Comparison of ENCODE assay signal across 1 cellular context in the genomic region with DNA sequence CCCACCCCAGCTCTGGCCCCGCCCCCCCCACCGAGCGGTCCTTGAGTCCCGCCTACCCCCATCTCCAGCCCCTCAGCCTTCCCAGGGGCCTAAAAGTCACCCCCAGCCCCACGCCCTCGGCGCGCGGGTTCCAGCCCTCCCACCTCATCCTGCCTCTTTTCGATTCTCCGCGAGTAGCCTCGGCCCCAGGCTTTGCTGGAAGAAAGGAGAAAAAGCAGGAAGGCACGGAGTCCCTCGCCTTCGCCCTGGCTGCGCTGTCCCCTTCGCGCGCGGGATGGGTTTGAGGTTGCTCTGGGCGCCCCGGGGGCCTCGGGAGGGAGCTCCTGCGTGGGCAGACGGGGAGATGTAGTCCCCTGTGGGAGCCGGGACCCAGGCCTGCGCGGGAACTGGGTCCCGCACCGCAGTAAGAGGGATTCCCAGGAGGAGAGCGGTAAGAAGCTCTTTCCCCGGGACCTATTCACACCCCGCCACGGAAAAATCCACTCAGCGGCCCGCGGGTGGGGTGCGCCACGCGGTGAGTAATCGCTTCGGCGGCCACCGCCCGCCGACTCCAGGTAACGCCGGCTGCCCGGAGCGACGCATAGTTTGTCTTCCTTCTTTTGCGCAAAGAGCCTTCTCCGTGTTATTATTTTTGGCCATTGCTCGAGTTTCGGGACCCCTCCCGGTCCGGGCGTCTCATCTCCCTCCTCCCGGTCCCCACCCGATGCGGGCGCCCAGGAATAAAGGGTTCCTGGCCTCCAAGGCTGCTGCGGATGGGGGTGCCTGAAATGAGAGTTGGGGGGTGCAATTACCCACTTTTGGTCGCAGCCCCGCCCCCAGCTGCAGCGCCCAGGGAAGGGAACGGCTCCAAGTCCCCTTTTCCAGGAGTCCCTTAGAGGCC.
TF ChIP-seq lines count a peak whose summit lies in the region.

No MANE protein-coding gene starts in this region.

TF ChIP-seq in HEK293, 187 proteins besides CTCF, POLR2A, EP300 and RAD21 (continued from another document and continues in another):
- TF ChIP-seq, protein P1, sequence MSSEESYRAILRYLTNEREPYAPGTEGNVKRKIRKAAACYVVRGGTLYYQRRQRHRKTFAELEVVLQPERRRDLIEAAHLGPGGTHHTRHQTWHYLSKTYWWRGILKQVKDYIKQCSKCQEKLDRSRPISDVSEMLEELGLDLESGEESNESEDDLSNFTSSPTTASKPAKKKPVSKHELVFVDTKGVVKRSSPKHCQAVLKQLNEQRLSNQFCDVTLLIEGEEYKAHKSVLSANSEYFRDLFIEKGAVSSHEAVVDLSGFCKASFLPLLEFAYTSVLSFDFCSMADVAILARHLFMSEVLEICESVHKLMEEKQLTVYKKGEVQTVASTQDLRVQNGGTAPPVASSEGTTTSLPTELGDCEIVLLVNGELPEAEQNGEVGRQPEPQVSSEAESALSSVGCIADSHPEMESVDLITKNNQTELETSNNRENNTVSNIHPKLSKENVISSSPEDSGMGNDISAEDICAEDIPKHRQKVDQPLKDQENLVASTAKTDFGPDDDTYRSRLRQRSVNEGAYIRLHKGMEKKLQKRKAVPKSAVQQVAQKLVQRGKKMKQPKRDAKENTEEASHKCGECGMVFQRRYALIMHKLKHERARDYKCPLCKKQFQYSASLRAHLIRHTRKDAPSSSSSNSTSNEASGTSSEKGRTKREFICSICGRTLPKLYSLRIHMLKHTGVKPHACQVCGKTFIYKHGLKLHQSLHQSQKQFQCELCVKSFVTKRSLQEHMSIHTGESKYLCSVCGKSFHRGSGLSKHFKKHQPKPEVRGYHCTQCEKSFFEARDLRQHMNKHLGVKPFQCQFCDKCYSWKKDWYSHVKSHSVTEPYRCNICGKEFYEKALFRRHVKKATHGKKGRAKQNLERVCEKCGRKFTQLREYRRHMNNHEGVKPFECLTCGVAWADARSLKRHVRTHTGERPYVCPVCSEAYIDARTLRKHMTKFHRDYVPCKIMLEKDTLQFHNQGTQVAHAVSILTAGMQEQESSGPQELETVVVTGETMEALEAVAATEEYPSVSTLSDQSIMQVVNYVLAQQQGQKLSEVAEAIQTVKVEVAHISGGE (tag by site-specific recombination; conservative IDR thresholded peaks at IDR 0.05; ENCODE audit: low read depth), result 0 out of 2 replicates have a peak, but pooled peaks have one; percentile 5
- no peak for TF ChIP-seq ZNF140 (tag by site-specific recombination; IDR thresholded peaks at IDR 0.05)
- TF ChIP-seq, protein P2, sequence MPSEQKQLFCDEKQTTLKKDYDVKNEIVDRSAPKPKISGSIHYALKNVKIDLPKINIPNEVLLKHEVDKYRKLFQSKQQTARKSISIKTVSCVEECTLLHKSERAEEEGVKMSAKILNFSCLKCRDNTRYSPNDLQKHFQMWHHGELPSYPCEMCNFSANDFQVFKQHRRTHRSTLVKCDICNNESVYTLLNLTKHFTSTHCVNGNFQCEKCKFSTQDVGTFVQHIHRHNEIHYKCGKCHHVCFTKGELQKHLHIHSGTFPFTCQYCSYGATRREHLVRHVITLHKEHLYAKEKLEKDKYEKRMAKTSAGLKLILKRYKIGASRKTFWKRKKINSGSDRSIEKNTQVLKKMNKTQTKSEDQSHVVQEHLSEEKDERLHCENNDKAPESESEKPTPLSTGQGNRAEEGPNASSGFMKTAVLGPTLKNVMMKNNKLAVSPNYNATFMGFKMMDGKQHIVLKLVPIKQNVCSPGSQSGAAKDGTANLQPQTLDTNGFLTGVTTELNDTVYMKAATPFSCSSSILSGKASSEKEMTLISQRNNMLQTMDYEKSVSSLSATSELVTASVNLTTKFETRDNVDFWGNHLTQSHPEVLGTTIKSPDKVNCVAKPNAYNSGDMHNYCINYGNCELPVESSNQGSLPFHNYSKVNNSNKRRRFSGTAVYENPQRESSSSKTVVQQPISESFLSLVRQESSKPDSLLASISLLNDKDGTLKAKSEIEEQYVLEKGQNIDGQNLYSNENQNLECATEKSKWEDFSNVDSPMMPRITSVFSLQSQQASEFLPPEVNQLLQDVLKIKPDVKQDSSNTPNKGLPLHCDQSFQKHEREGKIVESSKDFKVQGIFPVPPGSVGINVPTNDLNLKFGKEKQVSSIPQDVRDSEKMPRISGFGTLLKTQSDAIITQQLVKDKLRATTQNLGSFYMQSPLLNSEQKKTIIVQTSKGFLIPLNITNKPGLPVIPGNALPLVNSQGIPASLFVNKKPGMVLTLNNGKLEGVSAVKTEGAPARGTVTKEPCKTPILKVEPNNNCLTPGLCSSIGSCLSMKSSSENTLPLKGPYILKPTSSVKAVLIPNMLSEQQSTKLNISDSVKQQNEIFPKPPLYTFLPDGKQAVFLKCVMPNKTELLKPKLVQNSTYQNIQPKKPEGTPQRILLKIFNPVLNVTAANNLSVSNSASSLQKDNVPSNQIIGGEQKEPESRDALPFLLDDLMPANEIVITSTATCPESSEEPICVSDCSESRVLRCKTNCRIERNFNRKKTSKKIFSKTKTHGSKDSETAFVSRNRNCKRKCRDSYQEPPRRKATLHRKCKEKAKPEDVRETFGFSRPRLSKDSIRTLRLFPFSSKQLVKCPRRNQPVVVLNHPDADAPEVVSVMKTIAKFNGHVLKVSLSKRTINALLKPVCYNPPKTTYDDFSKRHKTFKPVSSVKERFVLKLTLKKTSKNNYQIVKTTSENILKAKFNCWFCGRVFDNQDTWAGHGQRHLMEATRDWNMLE (tag by site-specific recombination; conservative IDR thresholded peaks at IDR 0.05; ENCODE audit: low read depth), result no peak
- TF ChIP-seq ZNF623 (tag by site-specific recombination; IDR thresholded peaks at IDR 0.05), result no peak
- 0 out of 2 replicates have a peak, but pooled peaks have one; percentile 4 for TF ChIP-seq ZNF398 (tag by site-specific recombination; IDR thresholded peaks at IDR 0.05)
- TF ChIP-seq MZF1 (tag by site-specific recombination; IDR thresholded peaks at IDR 0.05; ENCODE audit: borderline replicate concordance), result no peak
- TF ChIP-seq, protein P3, sequence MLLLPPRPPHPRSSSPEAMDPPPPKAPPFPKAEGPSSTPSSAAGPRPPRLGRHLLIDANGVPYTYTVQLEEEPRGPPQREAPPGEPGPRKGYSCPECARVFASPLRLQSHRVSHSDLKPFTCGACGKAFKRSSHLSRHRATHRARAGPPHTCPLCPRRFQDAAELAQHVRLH (tag by site-specific recombination; IDR thresholded peaks at IDR 0.05), result no peak
- TF ChIP-seq, protein P4, sequence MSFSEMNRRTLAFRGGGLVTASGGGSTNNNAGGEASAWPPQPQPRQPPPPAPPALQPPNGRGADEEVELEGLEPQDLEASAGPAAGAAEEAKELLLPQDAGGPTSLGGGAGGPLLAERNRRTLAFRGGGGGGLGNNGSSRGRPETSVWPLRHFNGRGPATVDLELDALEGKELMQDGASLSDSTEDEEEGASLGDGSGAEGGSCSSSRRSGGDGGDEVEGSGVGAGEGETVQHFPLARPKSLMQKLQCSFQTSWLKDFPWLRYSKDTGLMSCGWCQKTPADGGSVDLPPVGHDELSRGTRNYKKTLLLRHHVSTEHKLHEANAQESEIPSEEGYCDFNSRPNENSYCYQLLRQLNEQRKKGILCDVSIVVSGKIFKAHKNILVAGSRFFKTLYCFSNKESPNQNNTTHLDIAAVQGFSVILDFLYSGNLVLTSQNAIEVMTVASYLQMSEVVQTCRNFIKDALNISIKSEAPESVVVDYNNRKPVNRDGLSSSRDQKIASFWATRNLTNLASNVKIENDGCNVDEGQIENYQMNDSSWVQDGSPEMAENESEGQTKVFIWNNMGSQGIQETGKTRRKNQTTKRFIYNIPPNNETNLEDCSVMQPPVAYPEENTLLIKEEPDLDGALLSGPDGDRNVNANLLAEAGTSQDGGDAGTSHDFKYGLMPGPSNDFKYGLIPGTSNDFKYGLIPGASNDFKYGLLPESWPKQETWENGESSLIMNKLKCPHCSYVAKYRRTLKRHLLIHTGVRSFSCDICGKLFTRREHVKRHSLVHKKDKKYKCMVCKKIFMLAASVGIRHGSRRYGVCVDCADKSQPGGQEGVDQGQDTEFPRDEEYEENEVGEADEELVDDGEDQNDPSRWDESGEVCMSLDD (tag by site-specific recombination; IDR thresholded peaks at IDR 0.05), result peak; percentile 19; the same call in 1 of the 2 replicates
- TF ChIP-seq ZNF366 (tag by site-specific recombination; conservative IDR thresholded peaks at IDR 0.05), result peak; percentile 46; the same call in 1 of the 2 replicates
- peak; percentile 12; the same call in 1 of the 2 replicates for TF ChIP-seq ZNF341 (tag by site-specific recombination; IDR thresholded peaks at IDR 0.05; ENCODE audit: low read depth)
- peak; percentile 75 for TF ChIP-seq PATZ1 (tag by site-specific recombination; IDR thresholded peaks at IDR 0.05)
- TF ChIP-seq ZFHX2 (tag by site-specific recombination; conservative IDR thresholded peaks at IDR 0.05), result peak; percentile 84
- TF ChIP-seq, protein P5, sequence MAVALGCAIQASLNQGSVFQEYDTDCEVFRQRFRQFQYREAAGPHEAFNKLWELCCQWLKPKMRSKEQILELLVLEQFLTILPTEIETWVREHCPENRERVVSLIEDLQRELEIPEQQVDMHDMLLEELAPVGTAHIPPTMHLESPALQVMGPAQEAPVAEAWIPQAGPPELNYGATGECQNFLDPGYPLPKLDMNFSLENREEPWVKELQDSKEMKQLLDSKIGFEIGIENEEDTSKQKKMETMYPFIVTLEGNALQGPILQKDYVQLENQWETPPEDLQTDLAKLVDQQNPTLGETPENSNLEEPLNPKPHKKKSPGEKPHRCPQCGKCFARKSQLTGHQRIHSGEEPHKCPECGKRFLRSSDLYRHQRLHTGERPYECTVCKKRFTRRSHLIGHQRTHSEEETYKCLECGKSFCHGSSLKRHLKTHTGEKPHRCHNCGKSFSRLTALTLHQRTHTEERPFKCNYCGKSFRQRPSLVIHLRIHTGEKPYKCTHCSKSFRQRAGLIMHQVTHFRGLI (tag by site-specific recombination; IDR thresholded peaks at IDR 0.05), result no peak; the same call in 1 of the 2 replicates
- TF ChIP-seq HOXD13 (CRISPR knock-in tag; IDR thresholded peaks at IDR 0.05; ENCODE audit: borderline replicate concordance), result no peak
- no peak for TF ChIP-seq ZBTB20 (tag by site-specific recombination; IDR thresholded peaks at IDR 0.05)
- peak; percentile 68; the same call in 1 of the 2 replicates for TF ChIP-seq ZBTB8A (tag by site-specific recombination; IDR thresholded peaks at IDR 0.05)
- TF ChIP-seq ZNF239 (tag by site-specific recombination; IDR thresholded peaks at IDR 0.05), result no peak
- 0 out of 2 replicates have a peak, but pooled peaks have one; percentile 8 for TF ChIP-seq ZNF548 (tag by site-specific recombination; IDR thresholded peaks at IDR 0.05)
- no peak for TF ChIP-seq ZNF426 (tag by site-specific recombination; IDR thresholded peaks at IDR 0.05)
- TF ChIP-seq ZEB2 (tag by site-specific recombination; IDR thresholded peaks at IDR 0.05), result peak; percentile 68
- TF ChIP-seq ZNF792 (tag by site-specific recombination; IDR thresholded peaks at IDR 0.05), result no peak
- TF ChIP-seq ZNF10 (tag by site-specific recombination; IDR thresholded peaks at IDR 0.05), result no peak
- peak; percentile 45; the same call in 1 of the 2 replicates for TF ChIP-seq GLIS2 (tag by site-specific recombination; IDR thresholded peaks at IDR 0.05)
- peak; percentile 75 for TF ChIP-seq ZNF335 (tag by site-specific recombination; conservative IDR thresholded peaks at IDR 0.05)
- TF ChIP-seq EGR2 (tag by site-specific recombination; IDR thresholded peaks at IDR 0.05; ENCODE audit: low read depth), result peak; percentile 58
- no peak for TF ChIP-seq ZNF571 (tag by site-specific recombination; IDR thresholded peaks at IDR 0.05)
- no peak for TF ChIP-seq ZNF488 (tag by site-specific recombination; IDR thresholded peaks at IDR 0.05)
- TF ChIP-seq KLF10 (tag by site-specific recombination; IDR thresholded peaks at IDR 0.05), result 0 out of 2 replicates have a peak, but pooled peaks have one; percentile 29
